ENCODE assay signal across 8 cellular contexts in genomic region chr15:53586815-53587214, GRCh38.
DNase-seq lines count a peak whose midpoint lies in the region; ATAC-seq and TF ChIP-seq lines count a peak whose summit lies in the region.

No MANE protein-coding gene starts in this region.

- peaks cover 28% of the 10 kb centered on the region for H3K4me1 Mint-ChIP-seq in chondrocyte (ENCODE audit: low read depth)

- ATAC-seq in GM21390 (IDR thresholded peaks at IDR 0.05; ENCODE audit: unreplicated experiment) (peak; percentile 77), HG02884 (IDR thresholded peaks at IDR 0.05; ENCODE audit: unreplicated experiment) (no peak)

- H3K27ac Mint-ChIP-seq in chondrocyte (ENCODE audit: unreplicated experiment), result no peak overlapping the region

- DNase-seq in NCI-H1417 (lab: John Stamatoyannopoulos, UW) (peak in 2 of 3 experiments; percentile 11 to 48), NCI-H1417 treated with DMSO at 0.1 percent for 48 hours (lab: John Stamatoyannopoulos, UW) (no peak), NCI-H1694 (lab: John Stamatoyannopoulos, UW) (peak; percentile 14), chondrocyte (ENCODE audit: low spot score) (no peak), renal cortical epithelial cell (ENCODE audit: low read depth) (peak; percentile 35), DMS153 treated with DMSO at 0.1 percent for 48 hours (lab: John Stamatoyannopoulos, UW; ENCODE audit: unreplicated experiment) (no peak)

- no peaks in the 10 kb centered on the region for H3K36me3 Mint-ChIP-seq in chondrocyte (ENCODE audit: low read depth)

- H3K4me3 Mint-ChIP-seq in chondrocyte (ENCODE audit: unreplicated experiment), result no peak overlapping the region

- peak; percentile 65 for TF ChIP-seq CTCF in chondrocyte (IDR thresholded peaks at IDR 0.05)

- H3K9me3 Mint-ChIP-seq in chondrocyte (ENCODE audit: low read depth), result no peaks in the 10 kb centered on the region

- no peaks in the 10 kb centered on the region for H3K27me3 Mint-ChIP-seq in chondrocyte (ENCODE audit: low read depth)

Comparison
In these comparisons a context has a peak if more than half of its experiments do, and no peak if none do; other contexts are left out.
1. DNase-seq: peak in NCI-H1417 (2 of 3), NCI-H1694 (single experiment) and renal cortical epithelial cell (single experiment); none in NCI-H1417 treated with DMSO at 0.1 percent for 48 hours (single experiment), chondrocyte (single experiment) and DMS153 treated with DMSO at 0.1 percent for 48 hours (single experiment).